In genomic region chr2:24613154-24613814, GRCh38 we compare ENCODE assay signal across 8 cellular contexts.
DNase-seq lines count a peak whose midpoint lies in the region; ATAC-seq and TF ChIP-seq lines count a peak whose summit lies in the region.

No MANE protein-coding gene starts in this region.

- intact Hi-C loops in CD4-positive, alpha-beta memory T cell (cut with micrococcal nuclease) = no loop called here
- intact Hi-C loops in left ventricle myocardium inferior (cut with micrococcal nuclease) = no loop called here

- TF ChIP-seq CTCF in GM13977 (IDR thresholded peaks at IDR 0.05; ENCODE audit: extremely low read depth, insufficient read depth, missing control alignments) (peak; percentile 66), left ventricle myocardium inferior (IDR thresholded peaks at IDR 0.05; ENCODE audit: borderline replicate concordance) (peak; percentile 34)

- peak overlapping the region in 3 of 7 donors; percentile 65 to 88 (median 84) for H3K27ac Mint-ChIP-seq in CD4-positive, alpha-beta memory T cell
- H3K27ac Mint-ChIP-seq in T-helper 17 cell = peak overlapping the region; percentile 70

- no peaks in the 10 kb centered on the region for H3K9me2 ChIP-seq in Karpas-422 (replicated peaks; ENCODE audit: insufficient read depth, low read length)

- no peak overlapping the region for H3K4me3 Mint-ChIP-seq in CD4-positive, alpha-beta memory T cell
- no peak overlapping the region for H3K4me3 Mint-ChIP-seq in T-helper 17 cell

- H3K27me3 Mint-ChIP-seq in CD4-positive, alpha-beta memory T cell = no peaks in the 10 kb centered on the region
- H3K27me3 Mint-ChIP-seq in T-helper 17 cell = no peaks in the 10 kb centered on the region

- H3K4me1 Mint-ChIP-seq in CD4-positive, alpha-beta memory T cell = peaks cover 12 to 33% (median 21%) of the 10 kb centered on the region in 4 donors
- peaks cover 24% of the 10 kb centered on the region for H3K4me1 Mint-ChIP-seq in T-helper 17 cell

- no peak overlapping the region for H3K9ac ChIP-seq in Karpas-422 (ENCODE audit: low read length)

- in situ Hi-C loops in GM13977 (cut with MboI; ENCODE audit: low pct_unique_long_range_greater_than_20kb, low sequenced_read_pairs, unreplicated experiment) = loop anchor here (25.0 kb wide), 1 partner anchor 174 kb away; the partner anchor contains the start of genes CENPO and PTRHD1

- H4K20me1 ChIP-seq in Karpas-422 (ENCODE audit: insufficient read depth, low read depth, low read length) = peaks cover 4% of the 10 kb centered on the region; the same call in 1 of the 2 replicates

- POLR2A ChIA-PET in CD4-positive, alpha-beta memory T cell (lab: Charles Lee; ENCODE audit: partially characterized antibody) = interaction anchor here (1.0 kb wide), 1 partner anchor 214 kb away, joined by 3 read pairs; no protein-coding TSS in a partner anchor

- H3K27me3 ChIP-seq in CD4-positive, alpha-beta memory T cell (ENCODE audit: insufficient read depth, low read length) = no peaks in the 10 kb centered on the region
- H3K27me3 ChIP-seq in Karpas-422 (ENCODE audit: low read length) (no peaks in the 10 kb centered on the region), left ventricle myocardium inferior (ENCODE audit: low read depth) (no peaks in the 10 kb centered on the region)

- H3K4me1 ChIP-seq in CD4-positive, alpha-beta memory T cell (ENCODE audit: insufficient read depth, low read length) = peaks cover 9% of the 10 kb centered on the region
- H3K4me1 ChIP-seq in Karpas-422 (ENCODE audit: low read length) (no peaks in the 10 kb centered on the region), left ventricle myocardium inferior (peaks cover 50% of the 10 kb centered on the region)

- H3K79me2 ChIP-seq in Karpas-422 (ENCODE audit: low read length) = no peaks in the 10 kb centered on the region

- H3K36me3 ChIP-seq in CD4-positive, alpha-beta memory T cell (ENCODE audit: insufficient read depth, low read length) = no peaks in the 10 kb centered on the region
- H3K36me3 ChIP-seq in Karpas-422 (ENCODE audit: insufficient read depth, low read length) (no peaks in the 10 kb centered on the region), left ventricle myocardium inferior (peaks cover 5% of the 10 kb centered on the region)

- no peak overlapping the region for H3K4me2 ChIP-seq in Karpas-422 (ENCODE audit: low read depth, low read length, poor library complexity, severe bottlenecking)

- CTCF ChIA-PET in CD4-positive, alpha-beta memory T cell (lab: Charles Lee; ENCODE audit: partially characterized antibody) = interaction anchor here (0.6 to 2.2 kb wide), 2 partner anchors 182 to 214 kb away, joined by 3 to 18 read pairs; no protein-coding TSS in a partner anchor

- no peaks in the 10 kb centered on the region for H3K9me3 ChIP-seq in CD4-positive, alpha-beta memory T cell (ENCODE audit: control insufficient read depth in 1 of 2, low read length in 2 of 2)
- no peaks in the 10 kb centered on the region for H3K9me3 ChIP-seq in Karpas-422 (ENCODE audit: low read length)
- H3K9me3 ChIP-seq in T-helper 17 cell (ENCODE audit: control insufficient read depth, low read length, poor library complexity, severe bottlenecking) = peaks cover 3% of the 10 kb centered on the region
- H3K9me3 ChIP-seq in left ventricle myocardium inferior (replicated peaks) = peaks cover 22% of the 10 kb centered on the region

- DNase-seq in CD4-positive, alpha-beta memory T cell = peak in 4 of 5 donors; percentile 7 to 24 (median 20)
- DNase-seq in GM13977 (ENCODE audit: low spot score) (peak; percentile 39), Karpas-422 (peak; percentile 85), T-helper 17 cell (no peak), left ventricle myocardium inferior (no peak)
- DNase-seq in activated CD4-positive, CD25-positive, alpha-beta regulatory T cell (lab: John Stamatoyannopoulos, UW) = no peak

- ATAC-seq in T-helper 17 cell = peak; percentile 75
- ATAC-seq in HG02763 (IDR thresholded peaks at IDR 0.05; ENCODE audit: unreplicated experiment) = no peak
- ATAC-seq in HG03135 (IDR thresholded peaks at IDR 0.05; ENCODE audit: unreplicated experiment) = no peak

- H3K27ac ChIP-seq in CD4-positive, alpha-beta memory T cell (ENCODE audit: low read depth, low read length) = no peak overlapping the region
- no peak overlapping the region for H3K27ac ChIP-seq in Karpas-422 (ENCODE audit: low read length)
- no peak overlapping the region for H3K27ac ChIP-seq in left ventricle myocardium inferior (replicated peaks)

- H3K9me3 Mint-ChIP-seq in CD4-positive, alpha-beta memory T cell = peaks cover 0 to 25% (median 18%) of the 10 kb centered on the region in 8 donors

- peaks cover 9 to 27% of the 10 kb centered on the region in 2 donors for H3K36me3 Mint-ChIP-seq in CD4-positive, alpha-beta memory T cell
- H3K36me3 Mint-ChIP-seq in T-helper 17 cell (ENCODE audit: low read depth) = peaks cover 3% of the 10 kb centered on the region

- no peak overlapping the region for H3K4me3 ChIP-seq in CD4-positive, alpha-beta memory T cell (ENCODE audit: low read length in 2 of 2)
- H3K4me3 ChIP-seq in Karpas-422 (ENCODE audit: low read length) (no peak overlapping the region), left ventricle myocardium inferior (no peak overlapping the region)

- H2AFZ ChIP-seq in Karpas-422 (ENCODE audit: low read length) = no peak overlapping the region

Comparison
In these comparisons a context has a peak if more than half of its experiments do, and no peak if none do; other contexts are left out.
1. DNase-seq: peak in CD4-positive, alpha-beta memory T cell (4 of 5), GM13977 (single experiment) and Karpas-422 (single experiment); none in T-helper 17 cell (0 of 3), left ventricle myocardium inferior (single experiment) and activated CD4-positive, CD25-positive, alpha-beta regulatory T cell (0 of 4).